1 cellular context compared by ENCODE assay signal in genomic region chr1:162639718-162640117, GRCh38.
TF ChIP-seq lines count a peak whose summit lies in the region.

No MANE protein-coding gene starts in this region.

TF ChIP-seq in GM12878, 131 proteins besides CTCF, POLR2A, EP300 and RAD21 (continued from another document):
- TF ChIP-seq ZBTB4 (CRISPR knock-in tag; IDR thresholded peaks at IDR 0.05) (no peak), RFX5 (IDR thresholded peaks at IDR 0.05; ENCODE audit: low read depth, low read length) (no peak)
- TF ChIP-seq, protein P1, sequence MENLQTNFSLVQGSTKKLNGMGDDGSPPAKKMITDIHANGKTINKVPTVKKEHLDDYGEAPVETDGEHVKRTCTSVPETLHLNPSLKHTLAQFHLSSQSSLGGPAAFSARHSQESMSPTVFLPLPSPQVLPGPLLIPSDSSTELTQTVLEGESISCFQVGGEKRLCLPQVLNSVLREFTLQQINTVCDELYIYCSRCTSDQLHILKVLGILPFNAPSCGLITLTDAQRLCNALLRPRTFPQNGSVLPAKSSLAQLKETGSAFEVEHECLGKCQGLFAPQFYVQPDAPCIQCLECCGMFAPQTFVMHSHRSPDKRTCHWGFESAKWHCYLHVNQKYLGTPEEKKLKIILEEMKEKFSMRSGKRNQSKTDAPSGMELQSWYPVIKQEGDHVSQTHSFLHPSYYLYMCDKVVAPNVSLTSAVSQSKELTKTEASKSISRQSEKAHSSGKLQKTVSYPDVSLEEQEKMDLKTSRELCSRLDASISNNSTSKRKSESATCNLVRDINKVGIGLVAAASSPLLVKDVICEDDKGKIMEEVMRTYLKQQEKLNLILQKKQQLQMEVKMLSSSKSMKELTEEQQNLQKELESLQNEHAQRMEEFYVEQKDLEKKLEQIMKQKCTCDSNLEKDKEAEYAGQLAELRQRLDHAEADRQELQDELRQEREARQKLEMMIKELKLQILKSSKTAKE (IDR thresholded peaks at IDR 0.05; ENCODE audit: low read depth, poor library complexity, severe bottlenecking) = no peak
